7 cellular contexts compared by ENCODE assay signal in the genomic region with DNA sequence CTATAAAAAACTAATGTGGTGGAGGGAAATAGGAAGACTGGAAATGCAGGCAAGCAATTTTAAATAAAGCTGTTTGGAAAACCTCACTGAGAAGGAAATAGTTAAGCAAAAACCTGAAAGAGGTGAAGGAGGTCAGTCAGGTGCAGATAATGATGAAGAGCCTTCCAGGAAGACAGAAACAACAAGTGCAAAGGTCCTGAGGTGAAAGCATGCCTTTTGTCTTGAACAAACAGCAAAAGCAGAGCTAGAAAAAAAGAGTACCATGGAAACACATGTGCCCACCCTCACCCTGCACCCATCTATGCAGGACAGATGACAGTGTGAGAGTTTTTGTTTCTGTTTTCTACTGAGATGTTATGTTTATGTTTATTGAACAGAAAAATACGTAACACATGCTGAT.
"Had no signal": no experiment of that assay in that cellular context is flagged by ENCODE, and none has a peak within 500 bp of the region (broad histone marks: within the 10 kb centered on the region; RNA-seq: fewer than 3 reads in every experiment).

No MANE protein-coding gene starts in this region.

- H3K9ac ChIP-seq: GM23248 had no signal

- H3K27ac ChIP-seq: GM23248 had no signal

- H3K9me3 ChIP-seq: HAP-1 had no signal

- FAIRE-seq: HTR-8/SVneo had no signal

- H2AFZ ChIP-seq: GM23248 had no signal

- DNase-seq: GM23248, GOT3, H7, KBM-7 had no signal

- H3K36me3 ChIP-seq: HAP-1 had no signal

- ATAC-seq: HCT116 had no signal

- H3K4me3 ChIP-seq: GM23248, HAP-1 had no signal

- H3K4me1 ChIP-seq: HAP-1 had no signal
